8 cellular contexts compared by ENCODE assay signal in the genomic region with DNA sequence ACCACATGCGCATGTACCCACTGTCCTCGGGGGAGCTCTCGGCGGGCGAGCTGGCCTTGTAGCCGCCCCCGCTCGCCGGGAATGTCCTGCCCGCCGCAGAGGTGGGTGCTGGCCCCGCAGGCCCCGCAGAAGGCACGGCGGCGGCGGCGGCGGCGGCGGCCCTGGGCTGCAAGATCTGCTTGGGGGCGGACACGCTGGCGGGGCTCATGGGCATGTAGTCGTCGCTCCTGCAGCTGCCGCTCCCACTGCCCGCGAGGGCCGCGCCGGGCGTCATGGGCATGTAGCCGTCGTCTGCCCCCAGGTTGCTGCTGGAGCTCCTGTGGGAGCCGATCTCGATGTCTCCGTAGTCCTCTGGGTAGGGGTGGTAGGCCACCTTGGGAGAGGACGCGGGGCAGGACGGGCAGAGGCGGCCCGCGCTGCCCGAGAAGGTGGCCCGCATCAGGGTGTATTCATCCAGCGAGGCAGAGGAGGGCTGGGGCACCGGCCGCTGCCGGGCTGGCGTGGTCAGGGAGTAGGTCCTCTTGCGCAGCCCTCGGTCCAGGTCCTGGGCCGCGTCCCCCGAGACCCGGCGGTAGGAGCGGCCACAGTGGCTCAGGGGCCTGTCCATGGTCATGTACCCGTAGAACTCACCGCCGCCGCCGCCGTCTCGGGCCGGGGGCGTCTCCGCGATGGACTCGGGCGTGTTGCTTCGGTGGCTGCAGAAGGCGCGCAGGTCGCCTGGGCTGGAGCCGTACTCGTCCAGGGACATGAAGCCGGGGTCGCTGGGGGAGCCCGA. TPM values are rescaled to one million over a fixed set of nuclear protein-coding genes. Genes with fewer than 3 reads are reported as not detected.
DNase-seq lines count a peak whose midpoint lies in the region; ATAC-seq and TF ChIP-seq lines count a peak whose summit lies in the region.

No MANE protein-coding gene starts in this region.

- DNase-seq in natural killer cell (peak; percentile 27), ecto neural progenitor cell (ENCODE audit: low spot score) (peak; percentile 69), aorta (no peak), T-helper 2 cell (no peak), D341Med (ENCODE audit: low spot score) (no peak), NCI-H1092 treated with DMSO at 0.1 percent for 48 hours (lab: John Stamatoyannopoulos, UW) (no peak)
- DNase-seq in natural killer cell treated with Interleukin-12 subunit alpha and Interleukin-12 subunit beta and Interleukin-15 and Interleukin-18, amount 100 ng/mL, for 72 hours (ENCODE audit: low spot score): no peak

- no peak overlapping the region for H3K9ac ChIP-seq in muscle layer of colon (ENCODE audit: low read length)

- H3K4me3 ChIP-seq in muscle layer of colon (ENCODE audit: low read depth in 1 of 2, low read length in 2 of 2) (peak overlapping the region; percentile 43 to 54), aorta (ENCODE audit: low read length in 2 of 2) (peak overlapping the region; percentile 76 to 98)

- no peaks in the 10 kb centered on the region for H3K27me3 ChIP-seq in muscle layer of colon (ENCODE audit: control insufficient read depth in 1 of 2, insufficient read depth in 2 of 2, low read length in 2 of 2)
- no peaks in the 10 kb centered on the region for H3K27me3 ChIP-seq in aorta (ENCODE audit: control insufficient read depth in 1 of 2, insufficient read depth in 2 of 2, low read length in 1 of 2)

- peak overlapping the region in 1 of 2 donors; percentile 61 for H3K27ac Mint-ChIP-seq in natural killer cell
- H3K27ac Mint-ChIP-seq in natural killer cell treated with Interleukin-12 subunit alpha and Interleukin-12 subunit beta and Interleukin-15 and Interleukin-18, amount 100 ng/mL, for 72 hours: no peak overlapping the region

- peak overlapping the region; percentile 62 for H3K4me3 Mint-ChIP-seq in natural killer cell
- no peak overlapping the region for H3K4me3 Mint-ChIP-seq in natural killer cell treated with Interleukin-12 subunit alpha and Interleukin-12 subunit beta and Interleukin-15 and Interleukin-18, amount 100 ng/mL, for 72 hours

- WGBS in aorta, 2 donors: 52 to 57% methylated on average over 76 to 81 of the region's 81 CpGs

- H3K36me3 Mint-ChIP-seq in natural killer cell: no peaks in the 10 kb centered on the region
- no peaks in the 10 kb centered on the region for H3K36me3 Mint-ChIP-seq in natural killer cell treated with Interleukin-12 subunit alpha and Interleukin-12 subunit beta and Interleukin-15 and Interleukin-18, amount 100 ng/mL, for 72 hours

- no peaks in the 10 kb centered on the region for H3K27me3 Mint-ChIP-seq in natural killer cell (ENCODE audit: low read depth in 2 of 2)
- H3K27me3 Mint-ChIP-seq in natural killer cell treated with Interleukin-12 subunit alpha and Interleukin-12 subunit beta and Interleukin-15 and Interleukin-18, amount 100 ng/mL, for 72 hours: peaks cover 6 to 9% of the 10 kb centered on the region in 2 donors

- H3K4me1 ChIP-seq in muscle layer of colon (ENCODE audit: insufficient read depth, low read length) (peaks cover 26% of the 10 kb centered on the region), aorta (ENCODE audit: control insufficient read depth in 1 of 2, insufficient read depth in 2 of 2, low read length in 2 of 2) (peaks cover 3% of the 10 kb centered on the region in 2 donors)

- H3K27ac ChIP-seq in muscle layer of colon (ENCODE audit: low read depth, low read length) (peak overlapping the region; percentile 61), aorta (ENCODE audit: low read depth in 1 of 2, low read length in 2 of 2) (peak overlapping the region in 1 of 2 donors; percentile 64)

- peaks cover 32 to 37% of the 10 kb centered on the region in 2 donors for H3K4me1 Mint-ChIP-seq in natural killer cell
- H3K4me1 Mint-ChIP-seq in natural killer cell treated with Interleukin-12 subunit alpha and Interleukin-12 subunit beta and Interleukin-15 and Interleukin-18, amount 100 ng/mL, for 72 hours (ENCODE audit: low read depth in 2 of 2): peaks cover 26 to 28% of the 10 kb centered on the region in 2 donors

- TF ChIP-seq CTCF in natural killer cell (IDR thresholded peaks at IDR 0.05): no peak

- intact Hi-C loops in natural killer cell (cut with micrococcal nuclease): no loop called here
- intact Hi-C loops in aorta (cut with DNase I): loop anchor here (2.0 to 10.0 kb wide), 4 partner anchors 539 to 822 kb away; no protein-coding TSS in a partner anchor

- no peaks in the 10 kb centered on the region for H3K9me3 ChIP-seq in muscle layer of colon (ENCODE audit: low read length)
- H3K9me3 ChIP-seq in aorta (ENCODE audit: control insufficient read depth, low read length): no peaks in the 10 kb centered on the region

- H3K36me3 ChIP-seq in muscle layer of colon (ENCODE audit: insufficient read depth, low read length): peaks cover 4% of the 10 kb centered on the region
- H3K36me3 ChIP-seq in aorta (ENCODE audit: control insufficient read depth in 1 of 2, insufficient read depth in 2 of 2, low read length in 1 of 2): peaks cover 0 to 17% of the 10 kb centered on the region in 2 donors

- ATAC-seq in natural killer cell: no peak
- no peak for ATAC-seq in natural killer cell treated with Interleukin-12 subunit alpha and Interleukin-12 subunit beta and Interleukin-15 and Interleukin-18, amount 100 ng/mL, for 72 hours
- ATAC-seq in aorta (ENCODE audit: low FRiP score): no peak

- H3K9me3 Mint-ChIP-seq in natural killer cell: no peaks in the 10 kb centered on the region
- no peaks in the 10 kb centered on the region for H3K9me3 Mint-ChIP-seq in natural killer cell treated with Interleukin-12 subunit alpha and Interleukin-12 subunit beta and Interleukin-15 and Interleukin-18, amount 100 ng/mL, for 72 hours

RNA-seq across cellular contexts. Expression of gene IRS2, which starts 2.4 kb away (rescaled TPM):
- 10 to 100 TPM; 39.8 to 79.1 (median 60.9) TPM for total RNA-seq in natural killer cell
- total RNA-seq in natural killer cell treated with Interleukin-12 subunit alpha and Interleukin-12 subunit beta and Interleukin-15 and Interleukin-18, amount 100 ng/mL, for 72 hours: 1 to 10 TPM in 1 of 2 donors, under 1 TPM in 1; 0.95 to 1.1 TPM
- total RNA-seq in aorta: 10 to 100 TPM; 15.8 to 31.2 TPM
- 1 to 10 TPM; 2.5 to 8.1 TPM for polyA plus RNA-seq in aorta

Comparison
In these comparisons a context has a peak if more than half of its experiments do, and no peak if none do; other contexts are left out.
1. DNase-seq: peak in natural killer cell (single experiment) and ecto neural progenitor cell (single experiment); none in natural killer cell treated with Interleukin-12 subunit alpha and Interleukin-12 subunit beta and Interleukin-15 and Interleukin-18, amount 100 ng/mL, for 72 hours (single experiment), aorta (0 of 2), T-helper 2 cell (0 of 5), D341Med (single experiment) and NCI-H1092 treated with DMSO at 0.1 percent for 48 hours (single experiment).
2. RNA of gene IRS2, which starts 2.4 kb away (total RNA-seq): 39.8 to 79.1 TPM in natural killer cell and 15.8 to 31.2 TPM in aorta; 0.95 to 1.1 TPM in natural killer cell treated with Interleukin-12 subunit alpha and Interleukin-12 subunit beta and Interleukin-15 and Interleukin-18, amount 100 ng/mL, for 72 hours; every median in the first group is over 4 times any median in the second.